8 cellular contexts compared by ENCODE assay signal in genomic region chr1:227762231-227762911, GRCh38. TPM values are rescaled to one million over a fixed set of nuclear protein-coding genes. Genes with fewer than 3 reads are reported as not detected.
DNase-seq lines count a peak whose midpoint lies in the region; ATAC-seq and TF ChIP-seq lines count a peak whose summit lies in the region.

No MANE protein-coding gene starts in this region.

- H3K27ac Mint-ChIP-seq in CD4-positive, CD25-positive, alpha-beta regulatory T cell, result peak overlapping the region; percentile 77 to 90 (median 88)
- peak overlapping the region; percentile 90 for H3K27ac Mint-ChIP-seq in activated CD4-positive, alpha-beta T cell treated with anti-CD3 and anti-CD28 coated beads, Interleukin-2, amount 10 ng/mL, durations not matched to agents 7 days and 5 days

- TF ChIP-seq CTCF in choroid plexus epithelial cell (conservative IDR thresholded peaks at IDR 0.05; ENCODE audit: low read depth, low read length) (peak; percentile 77), liver (IDR thresholded peaks at IDR 0.05; ENCODE audit: low read depth, low read length, missing input control) (peak; percentile 73)

- peaks cover 21 to 91% (median 52%) of the 10 kb centered on the region in 4 donors for H3K4me1 Mint-ChIP-seq in CD4-positive, CD25-positive, alpha-beta regulatory T cell
- peaks cover 98% of the 10 kb centered on the region for H3K4me1 Mint-ChIP-seq in activated CD4-positive, alpha-beta T cell treated with anti-CD3 and anti-CD28 coated beads, Interleukin-2, amount 10 ng/mL, durations not matched to agents 7 days and 5 days

- WGBS in liver, result 33% methylated on average over 22 of the region's 22 CpGs

- no peaks in the 10 kb centered on the region for H3K9me3 ChIP-seq in CD4-positive, CD25-positive, alpha-beta regulatory T cell (ENCODE audit: control insufficient read depth in 2 of 2, low read length in 2 of 2)
- H3K9me3 ChIP-seq in liver (ENCODE audit: control insufficient read depth in 4 of 4, low read length in 3 of 4), result no peaks in the 10 kb centered on the region

- peaks cover 17% of the 10 kb centered on the region for H3K36me3 ChIP-seq in CD4-positive, CD25-positive, alpha-beta regulatory T cell (ENCODE audit: control insufficient read depth, insufficient read depth, low read length)
- peaks cover 0 to 37% (median 19%) of the 10 kb centered on the region in 4 donors for H3K36me3 ChIP-seq in liver (ENCODE audit: control insufficient read depth in 4 of 4, insufficient read depth in 3 of 4, low read depth in 1 of 4, low read length in 3 of 4)

- CTCF ChIA-PET in activated CD4-positive, alpha-beta T cell treated with anti-CD3 and anti-CD28 coated beads, Interleukin-2, amount 10 ng/mL, durations not matched to agents 7 days and 5 days (lab: Charles Lee), result interaction anchor here (0.6 to 1.9 kb wide), 15 partner anchors 10 to 1361 kb away, joined by 3 to 9 read pairs (median 3); no protein-coding TSS in a partner anchor

- H3K4me3 ChIP-seq in CD4-positive, CD25-positive, alpha-beta regulatory T cell (ENCODE audit: low read depth, low read length), result peak overlapping the region; percentile 35
- H3K4me3 ChIP-seq in choroid plexus epithelial cell (ENCODE audit: low read depth, low read length) (no peak overlapping the region), liver (ENCODE audit: low read depth in 1 of 3, low read length in 3 of 3) (no peak overlapping the region)

- H3K27me3 ChIP-seq in CD4-positive, CD25-positive, alpha-beta regulatory T cell (ENCODE audit: control insufficient read depth, insufficient read depth, low read length), result no peaks in the 10 kb centered on the region
- no peaks in the 10 kb centered on the region for H3K27me3 ChIP-seq in liver (ENCODE audit: control insufficient read depth in 4 of 4, insufficient read depth in 4 of 4, low read length in 3 of 4)

- peak overlapping the region; percentile 57 to 80 (median 67) for H3K4me3 Mint-ChIP-seq in CD4-positive, CD25-positive, alpha-beta regulatory T cell
- peak overlapping the region; percentile 13 for H3K4me3 Mint-ChIP-seq in activated CD4-positive, alpha-beta T cell treated with anti-CD3 and anti-CD28 coated beads, Interleukin-2, amount 10 ng/mL, durations not matched to agents 7 days and 5 days

- H3K27me3 Mint-ChIP-seq in CD4-positive, CD25-positive, alpha-beta regulatory T cell, result no peaks in the 10 kb centered on the region
- H3K27me3 Mint-ChIP-seq in activated CD4-positive, alpha-beta T cell treated with anti-CD3 and anti-CD28 coated beads, Interleukin-2, amount 10 ng/mL, durations not matched to agents 7 days and 5 days, result no peaks in the 10 kb centered on the region

- DNase-seq in CD4-positive, CD25-positive, alpha-beta regulatory T cell, result peak; percentile 74 to 92 (median 84)
- peak; percentile 2 for DNase-seq in NCI-H748 treated with DMSO at 0.1 percent for 48 hours (lab: John Stamatoyannopoulos, UW)
- peak; percentile 95 for DNase-seq in activated CD4-positive, alpha-beta T cell treated with anti-CD3 and anti-CD28 coated beads, Interleukin-2, amount 10 ng/mL, durations not matched to agents 7 days and 5 days
- peak; percentile 76 for DNase-seq in choroid plexus epithelial cell (ENCODE audit: low read depth)
- DNase-seq in stimulated activated CD4-positive, alpha-beta T cell treated with anti-CD3 and anti-CD28 coated beads, Interleukin-4, amount 100 ng/mL, for 4 hours, result peak; percentile 80 to 81

- POLR2A ChIA-PET in activated CD4-positive, alpha-beta T cell treated with anti-CD3 and anti-CD28 coated beads, Interleukin-2, amount 10 ng/mL, durations not matched to agents 7 days and 5 days (lab: Charles Lee), result no interaction called here

- peak overlapping the region; percentile 60 for H3K27ac ChIP-seq in CD4-positive, CD25-positive, alpha-beta regulatory T cell (ENCODE audit: insufficient read depth, low read length, poor library complexity, severe bottlenecking)
- no peak overlapping the region for H3K27ac ChIP-seq in liver (ENCODE audit: low read depth in 1 of 2, low read length in 2 of 2)

- no peak overlapping the region for H3K9ac ChIP-seq in liver (ENCODE audit: low read depth in 1 of 2, low read length in 2 of 2)

- peaks cover 75% of the 10 kb centered on the region for H3K4me1 ChIP-seq in CD4-positive, CD25-positive, alpha-beta regulatory T cell (ENCODE audit: control insufficient read depth, insufficient read depth, low read length, poor library complexity, severe bottlenecking)
- H3K4me1 ChIP-seq in liver (ENCODE audit: control insufficient read depth in 4 of 4, insufficient read depth in 4 of 4, low read length in 3 of 4), result peaks cover 1 to 24% (median 14%) of the 10 kb centered on the region in 4 donors

- peak; percentile 52 to 60 for ATAC-seq in CD4-positive, CD25-positive, alpha-beta regulatory T cell (ENCODE audit: low read depth in 2 of 2)
- ATAC-seq in GM19455 (IDR thresholded peaks at IDR 0.05; ENCODE audit: unreplicated experiment) (peak; percentile 69), HG03558 (IDR thresholded peaks at IDR 0.05; ENCODE audit: extremely low read depth, unreplicated experiment) (peak; percentile 27)

- no peaks in the 10 kb centered on the region for H3K9me3 Mint-ChIP-seq in CD4-positive, CD25-positive, alpha-beta regulatory T cell
- no peaks in the 10 kb centered on the region for H3K9me3 Mint-ChIP-seq in activated CD4-positive, alpha-beta T cell treated with anti-CD3 and anti-CD28 coated beads, Interleukin-2, amount 10 ng/mL, durations not matched to agents 7 days and 5 days

- H3K36me3 Mint-ChIP-seq in CD4-positive, CD25-positive, alpha-beta regulatory T cell, result peaks cover 20% of the 10 kb centered on the region
- peaks cover 67% of the 10 kb centered on the region for H3K36me3 Mint-ChIP-seq in activated CD4-positive, alpha-beta T cell treated with anti-CD3 and anti-CD28 coated beads, Interleukin-2, amount 10 ng/mL, durations not matched to agents 7 days and 5 days (ENCODE audit: low read depth)

- TF ChIP-seq RAD21 in liver (IDR thresholded peaks at IDR 0.05), result peak; percentile 85 to 94

TF ChIP-seq in liver, 16 proteins besides CTCF, POLR2A, EP300 and RAD21 (continues in another document):
- TF ChIP-seq MAX (IDR thresholded peaks at IDR 0.05), result no peak
- no peak for TF ChIP-seq REST (IDR thresholded peaks at IDR 0.05)
- no peak for TF ChIP-seq NR2F2 (IDR thresholded peaks at IDR 0.05)
- TF ChIP-seq ATF3 (IDR thresholded peaks at IDR 0.05), result no peak
- no peak for TF ChIP-seq HNF4G (IDR thresholded peaks at IDR 0.05)
- TF ChIP-seq JUND (IDR thresholded peaks at IDR 0.05), result no peak
- no peak for TF ChIP-seq YY1 (IDR thresholded peaks at IDR 0.05)

RNA-seq across cellular contexts. Expression of gene SNAP47, which starts 27.1 kb away (rescaled TPM):
- 26.3 TPM for total RNA-seq in CD4-positive, CD25-positive, alpha-beta regulatory T cell
- polyA plus RNA-seq in CD4-positive, CD25-positive, alpha-beta regulatory T cell, result 10 to 100 TPM; 47.0 to 60.1 (median 52.0) TPM
- 10 to 100 TPM; 30.3 TPM for total RNA-seq in activated CD4-positive, alpha-beta T cell treated with anti-CD3 and anti-CD28 coated beads, Interleukin-2, amount 10 ng/mL, durations not matched to agents 7 days and 5 days
- 10 to 100 TPM; 16.8 to 23.3 TPM for total RNA-seq in liver
- polyA plus RNA-seq in liver, result 10 to 100 TPM; 15.3 to 15.7 TPM

RNA-seq across cellular contexts. Expression of gene JMJD4, which starts 27.3 kb away (rescaled TPM):
- total RNA-seq in CD4-positive, CD25-positive, alpha-beta regulatory T cell, result 9.7 TPM
- 10 to 100 TPM; 22.3 to 28.9 (median 26.8) TPM for polyA plus RNA-seq in CD4-positive, CD25-positive, alpha-beta regulatory T cell
- total RNA-seq in activated CD4-positive, alpha-beta T cell treated with anti-CD3 and anti-CD28 coated beads, Interleukin-2, amount 10 ng/mL, durations not matched to agents 7 days and 5 days, result 10 to 100 TPM; 15.4 to 20.0 TPM
- 10 to 100 TPM; 12.6 to 22.1 TPM for total RNA-seq in liver
- 10 to 100 TPM; 12.4 to 15.5 TPM for polyA plus RNA-seq in liver

RNA-seq across cellular contexts. Expression of gene PRSS38, which starts 53.1 kb away (rescaled TPM):
- total RNA-seq in CD4-positive, CD25-positive, alpha-beta regulatory T cell, result not detected
- not detected for polyA plus RNA-seq in CD4-positive, CD25-positive, alpha-beta regulatory T cell
- total RNA-seq in activated CD4-positive, alpha-beta T cell treated with anti-CD3 and anti-CD28 coated beads, Interleukin-2, amount 10 ng/mL, durations not matched to agents 7 days and 5 days, result not detected
- not detected for total RNA-seq in liver
- not detected for polyA plus RNA-seq in liver

Comparison
In these comparisons a context has a peak if more than half of its experiments do, and no peak if none do; other contexts are left out.
1. DNase-seq: peak in every context shown above with its lines; median percentile 95 in activated CD4-positive, alpha-beta T cell treated with anti-CD3 and anti-CD28 coated beads, Interleukin-2, amount 10 ng/mL, durations not matched to agents 7 days and 5 days; 84 in CD4-positive, CD25-positive, alpha-beta regulatory T cell; 80 in stimulated activated CD4-positive, alpha-beta T cell treated with anti-CD3 and anti-CD28 coated beads, Interleukin-4, amount 100 ng/mL, for 4 hours; 76 in choroid plexus epithelial cell; 2 in NCI-H748 treated with DMSO at 0.1 percent for 48 hours.